ENCODE assay signal across 19 cellular contexts in the genomic region with DNA sequence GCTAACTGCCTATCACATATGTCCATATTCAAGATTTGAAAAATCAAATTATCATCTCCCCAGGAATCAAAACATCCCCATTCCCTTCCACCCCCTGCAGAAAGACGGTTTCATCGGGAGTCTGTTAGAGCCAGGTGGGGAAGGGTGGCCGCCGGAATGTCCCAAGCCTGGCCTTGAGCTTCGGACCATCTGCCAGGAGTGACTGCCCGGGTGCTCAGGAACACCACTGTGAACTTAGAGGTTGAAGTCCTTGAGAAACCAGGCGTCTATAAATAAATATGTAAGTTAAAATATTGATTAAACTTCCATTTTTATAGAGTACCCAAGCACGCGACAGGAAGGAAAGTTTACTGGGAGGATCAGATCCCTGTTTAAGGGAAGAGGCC.
DNase-seq lines count a peak whose midpoint lies in the region; ATAC-seq, FAIRE-seq and TF ChIP-seq lines count a peak whose summit lies in the region.
"Had no signal": no experiment of that assay in that cellular context is flagged by ENCODE, and none has a peak within 500 bp of the region (broad histone marks: within the 10 kb centered on the region; RNA-seq: fewer than 3 reads in every experiment).

No MANE protein-coding gene starts in this region.

- DNase-seq in left ventricle myocardium superior (peak; percentile 7), right atrium auricular region (ENCODE audit: low spot score) (no peak), mesenteric fat pad (ENCODE audit: low spot score) (peak; percentile 47), posterior vena cava (ENCODE audit: low spot score) (peak; percentile 65), aorta (peak; percentile 26 to 29), urothelium cell line (ENCODE audit: low spot score) (no peak)
- no peak for DNase-seq in stimulated activated naive B cell treated with anti-CD40 and anti-IgM and Interleukin-4, amounts not matched to agents 10 μg/mL and 1 μg/mL and 100 μg/mL, for 72 hours
- no peak for DNase-seq in activated T-cell treated with anti-CD3 and anti-CD28 coated beads, Interleukin-2, amount 50 U/mL, for 72 hours
- DNase-seq: 8988T; CD4-positive, alpha-beta memory T cell; DMS153; DMS79; GF-D8; GOT3; H7; HFFc6 had no signal

- no peak overlapping the region for H3K27ac Mint-ChIP-seq in stimulated activated naive B cell treated with anti-CD40 and anti-IgM and Interleukin-4, amounts not matched to agents 10 μg/mL and 1 μg/mL and 100 μg/mL, for 72 hours
- H3K27ac Mint-ChIP-seq in activated T-cell treated with anti-CD3 and anti-CD28 coated beads, Interleukin-2, amount 50 U/mL, for 72 hours = no peak overlapping the region
- H3K27ac Mint-ChIP-seq: HFFc6 had no signal

- H3K36me3 Mint-ChIP-seq in stimulated activated naive B cell treated with anti-CD40 and anti-IgM and Interleukin-4, amounts not matched to agents 10 μg/mL and 1 μg/mL and 100 μg/mL, for 72 hours = no peaks in the 10 kb centered on the region
- H3K36me3 Mint-ChIP-seq in activated T-cell treated with anti-CD3 and anti-CD28 coated beads, Interleukin-2, amount 50 U/mL, for 72 hours (ENCODE audit: insufficient read depth in 2 of 2) = peaks cover 0 to 2% of the 10 kb centered on the region in 2 donors
- H3K36me3 Mint-ChIP-seq: CD14-positive monocyte had no signal

- peaks cover 6% of the 10 kb centered on the region in 2 donors for H3K9me3 Mint-ChIP-seq in stimulated activated naive B cell treated with anti-CD40 and anti-IgM and Interleukin-4, amounts not matched to agents 10 μg/mL and 1 μg/mL and 100 μg/mL, for 72 hours
- H3K9me3 Mint-ChIP-seq in activated T-cell treated with anti-CD3 and anti-CD28 coated beads, Interleukin-2, amount 50 U/mL, for 72 hours = peaks cover 6 to 7% of the 10 kb centered on the region in 2 donors

- intact Hi-C loops in left ventricle myocardium superior (cut with micrococcal nuclease) = no loop called here
- intact Hi-C loops in posterior vena cava (cut with DNase I) = loop anchor here in 1 of 2 donors (5.0 kb wide), 1 partner anchor 1998 kb away; no protein-coding TSS in a partner anchor
- intact Hi-C loops in aorta (cut with DNase I) = no loop called here

- H3K9me3 ChIP-seq in right atrium auricular region (no peaks in the 10 kb centered on the region), aorta (ENCODE audit: control insufficient read depth, low read length) (no peaks in the 10 kb centered on the region)

- 91 to 96% methylated on average over 9 of the region's 9 CpGs for WGBS in aorta, 2 donors

- H3K4me3 ChIP-seq in right atrium auricular region = no peak overlapping the region
- no peak overlapping the region for H3K4me3 ChIP-seq in aorta (ENCODE audit: low read length in 2 of 2)
- H3K4me3 ChIP-seq: BLaER1 had no signal

- H3K27me3 Mint-ChIP-seq in stimulated activated naive B cell treated with anti-CD40 and anti-IgM and Interleukin-4, amounts not matched to agents 10 μg/mL and 1 μg/mL and 100 μg/mL, for 72 hours = peaks cover 0 to 4% of the 10 kb centered on the region in 2 donors
- no peaks in the 10 kb centered on the region for H3K27me3 Mint-ChIP-seq in activated T-cell treated with anti-CD3 and anti-CD28 coated beads, Interleukin-2, amount 50 U/mL, for 72 hours (ENCODE audit: low read depth)

- H3K36me3 ChIP-seq in right atrium auricular region = no peaks in the 10 kb centered on the region
- no peaks in the 10 kb centered on the region for H3K36me3 ChIP-seq in aorta (ENCODE audit: control insufficient read depth in 1 of 2, insufficient read depth in 2 of 2, low read length in 1 of 2)
- H3K36me3 ChIP-seq: BLaER1 had no signal

- H3K27ac ChIP-seq in right atrium auricular region (no peak overlapping the region), aorta (ENCODE audit: low read depth in 1 of 2, low read length in 2 of 2) (no peak overlapping the region)
- H3K27ac ChIP-seq: BLaER1 had no signal

- no peak overlapping the region for H3K4me3 Mint-ChIP-seq in stimulated activated naive B cell treated with anti-CD40 and anti-IgM and Interleukin-4, amounts not matched to agents 10 μg/mL and 1 μg/mL and 100 μg/mL, for 72 hours
- H3K4me3 Mint-ChIP-seq in activated T-cell treated with anti-CD3 and anti-CD28 coated beads, Interleukin-2, amount 50 U/mL, for 72 hours = no peak overlapping the region
- H3K4me3 Mint-ChIP-seq: CD14-positive monocyte; CD4-positive, alpha-beta memory T cell; HFFc6 had no signal

- H3K27me3 ChIP-seq in right atrium auricular region (no peaks in the 10 kb centered on the region), aorta (ENCODE audit: control insufficient read depth in 1 of 2, insufficient read depth in 2 of 2, low read length in 1 of 2) (no peaks in the 10 kb centered on the region)
- H3K27me3 ChIP-seq: BLaER1 had no signal

- no peak for ATAC-seq in left ventricle myocardium superior
- no peak for ATAC-seq in aorta (ENCODE audit: low FRiP score)
- no peak for ATAC-seq in stimulated activated naive B cell treated with anti-CD40 and anti-IgM and Interleukin-4, amounts not matched to agents 10 μg/mL and 1 μg/mL and 100 μg/mL, for 72 hours (replicated peaks)
- no peak for ATAC-seq in activated T-cell treated with anti-CD3 and anti-CD28 coated beads, Interleukin-2, amount 50 U/mL, for 72 hours (replicated peaks in 1 of 2)
- ATAC-seq: HCT116 had no signal

- no peak for FAIRE-seq in urothelium cell line (lab: Jason Lieb, UNC)

- no peaks in the 10 kb centered on the region for H3K4me1 Mint-ChIP-seq in stimulated activated naive B cell treated with anti-CD40 and anti-IgM and Interleukin-4, amounts not matched to agents 10 μg/mL and 1 μg/mL and 100 μg/mL, for 72 hours
- H3K4me1 Mint-ChIP-seq in activated T-cell treated with anti-CD3 and anti-CD28 coated beads, Interleukin-2, amount 50 U/mL, for 72 hours (ENCODE audit: low read depth) = no peaks in the 10 kb centered on the region
- H3K4me1 Mint-ChIP-seq: CD4-positive, alpha-beta memory T cell had no signal

- TF ChIP-seq CTCF in right atrium auricular region (IDR thresholded peaks at IDR 0.05) = no peak

- H3K4me1 ChIP-seq in right atrium auricular region (peaks cover 0 to 34% of the 10 kb centered on the region in 2 donors), aorta (ENCODE audit: control insufficient read depth in 1 of 2, insufficient read depth in 2 of 2, low read length in 2 of 2) (no peaks in the 10 kb centered on the region)

Comparison
In these comparisons a context has a peak if more than half of its experiments do, and no peak if none do; other contexts are left out.
1. DNase-seq: peak in left ventricle myocardium superior (single experiment), mesenteric fat pad (single experiment), posterior vena cava (single experiment) and aorta (2 of 2); none in right atrium auricular region (single experiment), stimulated activated naive B cell treated with anti-CD40 and anti-IgM and Interleukin-4, amounts not matched to agents 10 μg/mL and 1 μg/mL and 100 μg/mL, for 72 hours (single experiment), urothelium cell line (single experiment) and activated T-cell treated with anti-CD3 and anti-CD28 coated beads, Interleukin-2, amount 50 U/mL, for 72 hours (0 of 2).